Comparison of ENCODE assay signal across 8 cellular contexts in genomic region chr1:109620396-109620817, GRCh38. TPM values are rescaled to one million over a fixed set of nuclear protein-coding genes. Genes with fewer than 3 reads are reported as not detected.
A peak's percentile ranks its signal among the peaks of the same experiment; 100 is the strongest.
DNase-seq lines count a peak whose midpoint lies in the region; ATAC-seq and TF ChIP-seq lines count a peak whose summit lies in the region.

No MANE protein-coding gene starts in this region.

- H3K9ac ChIP-seq in HUES64 (ENCODE audit: low read depth, low read length), result peak overlapping the region; percentile 78

- ATAC-seq in HG02852 (IDR thresholded peaks at IDR 0.05; ENCODE audit: unreplicated experiment), result no peak
- no peak for ATAC-seq in GM18867 (IDR thresholded peaks at IDR 0.05; ENCODE audit: unreplicated experiment)

- H3K4me3 ChIP-seq in HUES64 (ENCODE audit: low read length), result peak overlapping the region; percentile 85
- peak overlapping the region; percentile 95 for H3K4me3 ChIP-seq in retinal pigment epithelial cell (ENCODE audit: low read length)

- H3K27ac ChIP-seq in HUES64 (ENCODE audit: low read depth, low read length), result peak overlapping the region; percentile 40; the same call in 1 of the 2 replicates

- peaks cover 31% of the 10 kb centered on the region for H3K4me1 ChIP-seq in HUES64 (ENCODE audit: insufficient read depth, low read length)

- TF ChIP-seq CTCF in retinal pigment epithelial cell (conservative IDR thresholded peaks at IDR 0.05; ENCODE audit: low read depth, low read length), result no peak

- WGBS in HUES64, result 2% methylated on average over 10 of the region's 10 CpGs

- DNase-seq in NCI-H1417 (lab: John Stamatoyannopoulos, UW), result peak in 2 of 3 experiments; percentile 10 to 58
- DNase-seq in NCI-H1417 treated with DMSO at 0.1 percent for 48 hours (lab: John Stamatoyannopoulos, UW), result no peak
- peak; percentile 65 for DNase-seq in amniotic epithelial cell (ENCODE audit: low read depth)
- DNase-seq in hepatic stellate cell (ENCODE audit: low spot score), result peak; percentile 86
- DNase-seq in retinal pigment epithelial cell (ENCODE audit: low read depth), result no peak

- no peaks in the 10 kb centered on the region for H3K27me3 ChIP-seq in HUES64 (ENCODE audit: insufficient read depth, low read length)

- H3K9me3 ChIP-seq in HUES64 (ENCODE audit: insufficient read depth, low read depth, low read length), result no peaks in the 10 kb centered on the region

- no peaks in the 10 kb centered on the region for H3K36me3 ChIP-seq in HUES64 (ENCODE audit: insufficient read depth, low read length)

RNA-seq across cellular contexts. Expression of gene AMPD2, which starts 0.8 kb away (rescaled TPM):
- 33.8 TPM for polyA plus RNA-seq in HUES64 (2013, experiment 1 of 2)
- polyA plus RNA-seq in HUES64 (2013, experiment 2 of 2), result 32.0 TPM

RNA-seq across cellular contexts. Expression of gene GNAT2, which starts 1.0 kb away (rescaled TPM):
- 0.15 TPM for polyA plus RNA-seq in HUES64 (2013, experiment 1 of 2)
- polyA plus RNA-seq in HUES64 (2013, experiment 2 of 2), result not detected

RNA-seq across cellular contexts. Expression of gene GSTM4, which starts 35.5 kb away (rescaled TPM):
- polyA plus RNA-seq in HUES64 (2013, experiment 1 of 2), result 8.5 TPM
- 12.2 TPM for polyA plus RNA-seq in HUES64 (2013, experiment 2 of 2)

RNA-seq across cellular contexts. Expression of gene GSTM2, which starts 47.5 kb away (rescaled TPM):
- 11.1 TPM for polyA plus RNA-seq in HUES64 (2013, experiment 1 of 2)
- 17.1 TPM for polyA plus RNA-seq in HUES64 (2013, experiment 2 of 2)

Comparison
In these comparisons a context has a peak if more than half of its experiments do, and no peak if none do; other contexts are left out.
1. DNase-seq: peak in NCI-H1417 (2 of 3), amniotic epithelial cell (single experiment) and hepatic stellate cell (single experiment); none in NCI-H1417 treated with DMSO at 0.1 percent for 48 hours (single experiment) and retinal pigment epithelial cell (single experiment).